25 cellular contexts compared by ENCODE assay signal in the genomic region with DNA sequence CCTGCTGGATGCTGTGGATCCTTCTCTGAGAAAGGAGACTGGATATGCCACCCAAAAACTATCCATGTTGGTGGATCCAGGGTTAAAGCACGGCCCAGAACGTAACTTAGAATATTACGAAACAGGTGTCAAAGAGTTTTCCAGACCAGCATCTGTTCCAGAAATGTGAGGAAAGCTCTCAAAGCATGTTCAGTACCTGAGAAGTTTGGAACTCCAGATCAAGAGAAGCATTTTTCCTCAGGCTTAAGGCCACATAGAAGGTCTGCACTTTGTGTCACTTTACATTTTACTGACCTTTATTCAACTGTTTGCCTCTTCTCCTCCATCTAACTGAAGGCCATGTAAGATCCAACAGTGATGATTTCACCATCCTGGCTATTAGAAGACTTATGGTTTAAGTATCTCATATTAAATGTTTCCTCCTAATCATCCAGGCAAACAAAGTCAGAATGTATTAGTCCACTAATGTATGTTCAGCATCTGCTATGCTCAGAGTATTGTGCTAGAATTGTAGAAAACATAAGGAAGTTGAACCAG.
DNase-seq lines count a peak whose midpoint lies in the region; ATAC-seq, FAIRE-seq and TF ChIP-seq lines count a peak whose summit lies in the region.
"Had no signal": no experiment of that assay in that cellular context is flagged by ENCODE, and none has a peak within 500 bp of the region (broad histone marks: within the 10 kb centered on the region; RNA-seq: fewer than 3 reads in every experiment).

No MANE protein-coding gene starts in this region.

- intact Hi-C loops in IMR-90 (cut with micrococcal nuclease): no loop called here

- no peak overlapping the region for H2BK20ac ChIP-seq in IMR-90 (ENCODE audit: low read depth, low read length)

- H3K36me3 ChIP-seq in SK-N-SH (replicated peaks in 1 of 2; ENCODE audit: control insufficient read depth in 1 of 2, insufficient read depth in 2 of 2, low read length in 1 of 2): peaks cover 0 to 5% of the 10 kb centered on the region in 2 experiments
- H3K36me3 ChIP-seq in IMR-90 (ENCODE audit: control insufficient read depth, insufficient read depth, low read length): no peaks in the 10 kb centered on the region
- no peaks in the 10 kb centered on the region for H3K36me3 ChIP-seq in bronchial epithelial cell (ENCODE audit: control insufficient read depth, insufficient read depth, low read length)
- no peaks in the 10 kb centered on the region for H3K36me3 ChIP-seq in trophoblast cell (ENCODE audit: control insufficient read depth in 1 of 2, insufficient read depth in 2 of 2, low read length in 2 of 2)

- no peaks in the 10 kb centered on the region for H3F3A ChIP-seq in SK-N-SH (replicated peaks; ENCODE audit: insufficient read depth)

- H3K27ac ChIP-seq in SK-N-SH (ENCODE audit: low read depth in 2 of 2, low read length in 1 of 2) (peak overlapping the region in 1 of 2 experiments; percentile 100; a peak in 2 of 4 replicates), IMR-90 (ENCODE audit: insufficient read depth, low read length) (no peak overlapping the region), trophoblast cell (ENCODE audit: low read depth, low read length) (no peak overlapping the region)
- H3K27ac ChIP-seq: 22Rv1; A549; BLaER1 treated with 17β-estradiol and CSF1 and Interleukin-3, amounts not matched to agents 10 nM and 100 nM; C4-2B had no signal

- H2BK15ac ChIP-seq in IMR-90 (ENCODE audit: low read depth, low read length): no peak overlapping the region

- H3K18ac ChIP-seq in IMR-90 (ENCODE audit: low read depth, low read length): no peak overlapping the region
- no peak overlapping the region for H3K18ac ChIP-seq in trophoblast cell (ENCODE audit: low read length)

- CTCF ChIA-PET in SK-N-SH (lab: Yijun Ruan, JAX) (interaction anchor here (1.3 kb wide), 1 partner anchor 11 kb away, joined by 4 read pairs; no protein-coding TSS in a partner anchor), IMR-90 (lab: Yijun Ruan, JAX) (interaction anchor here (1.0 kb wide), 1 partner anchor 10 kb away, joined by 3 read pairs; no protein-coding TSS in a partner anchor)

- no peak overlapping the region for H3K23ac ChIP-seq in IMR-90 (ENCODE audit: low read depth, low read length)
- no peak overlapping the region for H3K23ac ChIP-seq in trophoblast cell (ENCODE audit: low read length)

- DNase-seq in SK-N-SH (no peak), IMR-90 (no peak), bronchial epithelial cell (ENCODE audit: low read depth) (no peak), trophoblast cell (peak; percentile 49 to 91), SW480 (ENCODE audit: low spot score) (no peak), hypothalamus (lab: John Stamatoyannopoulos, UW) (no peak)
- DNase-seq: AML-193; Caco-2; CD4-positive, alpha-beta T cell; CD8-positive, alpha-beta T cell; DMS 273 treated with DMSO at 0.1 percent for 48 hours; DMS153; DMS53; DMS79; DND-41; EL; GDM1 had no signal

- no peaks in the 10 kb centered on the region for H3K9me2 ChIP-seq in SK-N-SH

- H3K27me3 ChIP-seq in SK-N-SH (ENCODE audit: insufficient read depth): no peaks in the 10 kb centered on the region
- no peaks in the 10 kb centered on the region for H3K27me3 ChIP-seq in IMR-90 (ENCODE audit: control insufficient read depth, insufficient read depth, low read length)
- H3K27me3 ChIP-seq in bronchial epithelial cell (ENCODE audit: control insufficient read depth, insufficient read depth, low read length): no peaks in the 10 kb centered on the region
- H3K27me3 ChIP-seq in trophoblast cell (ENCODE audit: insufficient read depth, low read length): no peaks in the 10 kb centered on the region
- H3K27me3 ChIP-seq: BLaER1 treated with 17β-estradiol and CSF1 and Interleukin-3, amounts not matched to agents 10 nM and 100 nM had no signal

- dilution Hi-C loops in IMR-90 (cut with HindIII; ENCODE audit: low sequenced_read_pairs, unreplicated experiment): no loop called here

- no peak overlapping the region for H2BK12ac ChIP-seq in trophoblast cell (ENCODE audit: low read length)

- no peak overlapping the region for H4K5ac ChIP-seq in IMR-90 (ENCODE audit: low read depth, low read length)

- BruUV-seq in IMR-90 (replicated peaks; lab: Mats Ljungman, UMichigan): no TSS peak

- H3K4me3 ChIP-seq in SK-N-SH (ENCODE audit: low read depth in 2 of 2, low read length in 1 of 2) (no peak overlapping the region), IMR-90 (ENCODE audit: insufficient read depth, low read depth, low read length) (no peak overlapping the region), bronchial epithelial cell (ENCODE audit: low read depth, low read length) (no peak overlapping the region), trophoblast cell (ENCODE audit: low read depth, low read length) (no peak overlapping the region)
- H3K4me3 ChIP-seq: A549; BLaER1 treated with 17β-estradiol and CSF1 and Interleukin-3, amounts not matched to agents 10 nM and 100 nM; GM12878 had no signal

- WGBS in SK-N-SH (ENCODE audit: low lambda C conversion rate): 63% methylated on average over 3 of the region's 3 CpGs
- WGBS in IMR-90 (ENCODE audit: extremely low coverage in 2 of 2, insufficient read length in 1 of 2), 2 experiments: 63% methylated on average over 3 of the region's 3 CpGs; no CpG with 5 or more reads in 1 of the 2 experiments
- whole genome bisulfite sequencing in trophoblast cell (ENCODE audit: extremely low coverage, insufficient coverage, insufficient read length): no CpG with 5 or more reads among the region's 3 CpGs

- no peaks in the 10 kb centered on the region for H3K9me3 ChIP-seq in SK-N-SH
- no peaks in the 10 kb centered on the region for H3K9me3 ChIP-seq in IMR-90 (ENCODE audit: control insufficient read depth, insufficient read depth, low read length)
- no peaks in the 10 kb centered on the region for H3K9me3 ChIP-seq in trophoblast cell (ENCODE audit: insufficient read depth, low read depth, low read length)
- H3K9me3 ChIP-seq: A549; BLaER1 treated with 17β-estradiol and CSF1 and Interleukin-3, amounts not matched to agents 10 nM and 100 nM; Caco-2 had no signal

- H3K14ac ChIP-seq in IMR-90 (replicated peaks; ENCODE audit: low read depth, low read length) (no peak overlapping the region), trophoblast cell (ENCODE audit: low read length) (no peak overlapping the region)

- no peak overlapping the region for H3K56ac ChIP-seq in IMR-90 (ENCODE audit: extremely low read depth, insufficient read depth, low read length)

- TF ChIP-seq RAD21 in SK-N-SH (IDR thresholded peaks at IDR 0.05; ENCODE audit: low read length) (no peak), IMR-90 (IDR thresholded peaks at IDR 0.05; ENCODE audit: low read length) (no peak)

- ATAC-seq in SK-N-SH treated with all-trans-retinoic acid at 6 μM for 48 hours (no peak), IMR-90 (ENCODE audit: low read depth) (no peak)
- ATAC-seq: A549; CD8-positive, alpha-beta T cell; GM12878 had no signal

- POLR2A ChIA-PET in SK-N-SH (lab: Yijun Ruan, JAX) (no interaction called here), IMR-90 (lab: Charles Lee; ENCODE audit: unreplicated experiment) (no interaction called here)

- H3K4ac ChIP-seq in IMR-90 (ENCODE audit: low read depth, low read length) (no peak overlapping the region), trophoblast cell (ENCODE audit: low read depth, low read length) (no peak overlapping the region)

- no peak for TF ChIP-seq POLR2A in IMR-90 (IDR thresholded peaks at IDR 0.05; ENCODE audit: low read depth, low read length)

- H3K79me1 ChIP-seq in IMR-90 (ENCODE audit: low read depth in 1 of 2, low read length in 2 of 2): no peaks in the 10 kb centered on the region
- H3K79me1 ChIP-seq in trophoblast cell (ENCODE audit: low read length): no peaks in the 10 kb centered on the region

- H2BK5ac ChIP-seq in IMR-90 (ENCODE audit: low read depth, low read length, poor library complexity, severe bottlenecking) (no peak overlapping the region), trophoblast cell (ENCODE audit: low read depth, low read length, poor library complexity) (no peak overlapping the region)

- peaks cover 0 to 44% of the 10 kb centered on the region in 2 experiments; a peak in 2 of 4 replicates for H3K4me1 ChIP-seq in SK-N-SH (ENCODE audit: control insufficient read depth in 1 of 2, insufficient read depth in 2 of 2, low read depth in 1 of 2, low read length in 1 of 2)
- no peaks in the 10 kb centered on the region for H3K4me1 ChIP-seq in IMR-90 (ENCODE audit: control insufficient read depth, insufficient read depth, low read length)
- peaks cover 0 to 2% of the 10 kb centered on the region in 2 experiments for H3K4me1 ChIP-seq in trophoblast cell (ENCODE audit: control insufficient read depth in 1 of 2, insufficient read depth in 2 of 2, low read length in 2 of 2)
- H3K4me1 ChIP-seq: A549; BLaER1 treated with 17β-estradiol and CSF1 and Interleukin-3, amounts not matched to agents 10 nM and 100 nM; Caco-2 had no signal

- H2AK5ac ChIP-seq in IMR-90 (ENCODE audit: low read depth, low read length) (no peak overlapping the region), trophoblast cell (ENCODE audit: low read length) (no peak overlapping the region)

- H3K9ac ChIP-seq in SK-N-SH (no peak overlapping the region), IMR-90 (ENCODE audit: low read depth, low read length) (no peak overlapping the region), trophoblast cell (ENCODE audit: low read length) (no peak overlapping the region)
- H3K9ac ChIP-seq: BLaER1 treated with 17β-estradiol and CSF1 and Interleukin-3, amounts not matched to agents 10 nM and 100 nM had no signal

- no peak overlapping the region for H2BK120ac ChIP-seq in IMR-90 (ENCODE audit: low read depth, low read length)
- H2BK120ac ChIP-seq in trophoblast cell (ENCODE audit: insufficient read depth, low read length, poor library complexity): no peak overlapping the region

- H2AFZ ChIP-seq in SK-N-SH (ENCODE audit: low read depth): no peak overlapping the region
- no peak overlapping the region for H2AFZ ChIP-seq in IMR-90 (replicated peaks; ENCODE audit: low read length, poor library complexity)
- no peak overlapping the region for H2AFZ ChIP-seq in trophoblast cell (ENCODE audit: insufficient read depth, low read length, poor library complexity)

- no peak for TF ChIP-seq CTCF in SK-N-SH (IDR thresholded peaks at IDR 0.05)
- no peak for TF ChIP-seq CTCF in IMR-90 (conservative IDR thresholded peaks at IDR 0.05; ENCODE audit: low read depth, low read length)
- TF ChIP-seq CTCF in bronchial epithelial cell (IDR thresholded peaks at IDR 0.05; ENCODE audit: insufficient read depth, low read length, severe bottlenecking): no peak

- H3K79me2 ChIP-seq in SK-N-SH (ENCODE audit: insufficient read depth) (no peaks in the 10 kb centered on the region), trophoblast cell (ENCODE audit: control insufficient read depth, insufficient read depth, low read length, poor library complexity) (no peaks in the 10 kb centered on the region)

- H3K4me2 ChIP-seq in SK-N-SH (no peak overlapping the region), IMR-90 (ENCODE audit: low read depth, low read length) (no peak overlapping the region), trophoblast cell (ENCODE audit: low read length) (no peak overlapping the region)
- H3K4me2 ChIP-seq: A549; BLaER1 treated with 17β-estradiol and CSF1 and Interleukin-3, amounts not matched to agents 10 nM and 100 nM had no signal

- no peak overlapping the region for H2AK9ac ChIP-seq in IMR-90 (replicated peaks; ENCODE audit: low read depth, low read length, poor library complexity)

- FAIRE-seq in bronchial epithelial cell (lab: Jason Lieb, UNC): peak; percentile 18
- FAIRE-seq: A549, GM12878, GM12892, GM18507 had no signal

- no peak overlapping the region for H4K12ac ChIP-seq in trophoblast cell (ENCODE audit: low read depth, low read length)

- H4K91ac ChIP-seq in IMR-90 (ENCODE audit: insufficient read depth, low read depth, low read length): no peak overlapping the region
- no peak overlapping the region for H4K91ac ChIP-seq in trophoblast cell (ENCODE audit: low read depth, low read length)

- H4K8ac ChIP-seq in IMR-90 (ENCODE audit: low read depth in 2 of 2, low read length in 2 of 2): no peak overlapping the region
- H4K8ac ChIP-seq in trophoblast cell (ENCODE audit: low read depth, low read length): no peak overlapping the region

- H4K20me1 ChIP-seq in SK-N-SH (ENCODE audit: insufficient read depth) (no peaks in the 10 kb centered on the region), IMR-90 (ENCODE audit: insufficient read depth, low read length) (no peaks in the 10 kb centered on the region)
- H4K20me1 ChIP-seq: BLaER1 treated with 17β-estradiol and CSF1 and Interleukin-3, amounts not matched to agents 10 nM and 100 nM had no signal

- in situ Hi-C loops in IMR-90 (cut with MboI; ENCODE audit: low sequenced_read_pairs): no loop called here

- no peaks in the 10 kb centered on the region for H3K9me1 ChIP-seq in IMR-90 (ENCODE audit: insufficient read depth, low read length)

- no peak for TF ChIP-seq EP300 in SK-N-SH (IDR thresholded peaks at IDR 0.05; ENCODE audit: borderline replicate concordance in 1 of 2, low read depth in 1 of 2, low read length in 1 of 2)

Comparison
In these comparisons a context has a peak if more than half of its experiments do, and no peak if none do; other contexts are left out.
1. DNase-seq: peak in trophoblast cell (2 of 2); none in SK-N-SH (single experiment), IMR-90 (single experiment), bronchial epithelial cell (single experiment), SW480 (single experiment) and hypothalamus (0 of 51).